ENCODE assay signal across 15 cellular contexts in genomic region chr7:55485501-55486171, GRCh38.
"Had no signal": no experiment of that assay in that cellular context is flagged by ENCODE, and none has a peak within 500 bp of the region (broad histone marks: within the 10 kb centered on the region; RNA-seq: fewer than 3 reads in every experiment).

No MANE protein-coding gene starts in this region.

- H3K4me3 Mint-ChIP-seq: mesothelial cell of epicardium; T-helper 2 cell treated with Interferon-gamma antibody and Interleukin-4, amounts not matched to agents 5 μg/mL and 100 μg/mL, for 36 hours; type B pancreatic cell had no signal

- ATAC-seq: body of pancreas, left cardiac atrium had no signal

- H3K27ac Mint-ChIP-seq: mesothelial cell of epicardium, type B pancreatic cell had no signal

- H3K27me3 ChIP-seq: adrenal gland, body of pancreas, right atrium auricular region had no signal

- H3K9me3 Mint-ChIP-seq: mesothelial cell of epicardium; T-helper 2 cell treated with Interferon-gamma antibody and Interleukin-4, amounts not matched to agents 5 μg/mL and 100 μg/mL, for 36 hours; type B pancreatic cell had no signal

- H3K27me3 Mint-ChIP-seq: type B pancreatic cell had no signal

- H3K9me3 ChIP-seq: adrenal gland, body of pancreas, lower lobe of right lung, right atrium auricular region had no signal

- H3K4me3 ChIP-seq: adrenal gland, body of pancreas, lower lobe of right lung, right atrium auricular region had no signal

- H3K4me1 ChIP-seq: adrenal gland, body of pancreas, lower lobe of right lung had no signal

- H3K27ac ChIP-seq: adrenal gland, body of pancreas, lower lobe of right lung, right atrium auricular region had no signal

- DNase-seq: activated CD4-positive, alpha-beta T cell treated with anti-CD3 and anti-CD28 coated beads for 4 hours; activated gamma-delta T cell treated with Interleukin-2 at 50 U/mL for 16 hours; adrenal gland; body of pancreas; cerebellar nuclear complex; dermis blood vessel endothelial cell; left cardiac atrium; lower lobe of right lung; SIG-M5; small intestine; stimulated activated naive CD4-positive, alpha-beta T cell had no signal
